Comparison of ENCODE assay signal across 11 cellular contexts in genomic region chr1:54314691-54315455, GRCh38.
DNase-seq lines count a peak whose midpoint lies in the region; ATAC-seq and TF ChIP-seq lines count a peak whose summit lies in the region.
"Had no signal": no experiment of that assay in that cellular context is flagged by ENCODE, and none has a peak within 500 bp of the region (broad histone marks: within the 10 kb centered on the region; RNA-seq: fewer than 3 reads in every experiment).

No MANE protein-coding gene starts in this region.

- H3K4me3 ChIP-seq in body of pancreas = no peak overlapping the region

- TF ChIP-seq POLR2A in body of pancreas (IDR thresholded peaks at IDR 0.05) = no peak

- H3K27me3 Mint-ChIP-seq in natural killer cell (ENCODE audit: low read depth in 2 of 2) (no peaks in the 10 kb centered on the region), osteocyte (ENCODE audit: unreplicated experiment) (no peaks in the 10 kb centered on the region)
- no peaks in the 10 kb centered on the region for H3K27me3 Mint-ChIP-seq in natural killer cell treated with Interleukin-12 subunit alpha and Interleukin-12 subunit beta and Interleukin-15 and Interleukin-18, amount 100 ng/mL, for 72 hours
- H3K27me3 Mint-ChIP-seq: activated B cell treated with CpG ODN at 0.5 μM for 24 hours; dendritic cell treated with granulocyte-macrophage colony-stimulating factor and Interleukin-4, amounts not matched to agents 40 ng/mL and 50 ng/mL, for 4 days had no signal

- DNase-seq in natural killer cell (no peak), body of pancreas (peak in 3 of 4 donors; percentile 45 to 72 (median 71)), mucosa of gallbladder (ENCODE audit: low spot score) (peak; percentile 78), osteocyte (ENCODE audit: extremely low spot score, unreplicated experiment) (no peak), head of caudate nucleus (no peak), mesenteric fat pad (ENCODE audit: low spot score) (no peak)
- no peak for DNase-seq in natural killer cell treated with Interleukin-12 subunit alpha and Interleukin-12 subunit beta and Interleukin-15 and Interleukin-18, amount 100 ng/mL, for 72 hours (ENCODE audit: low spot score)
- DNase-seq: activated B cell treated with CpG ODN at 0.5 μM for 24 hours, BE2C had no signal

- no peaks in the 10 kb centered on the region for H3K36me3 ChIP-seq in body of pancreas (replicated peaks in 1 of 2; ENCODE audit: insufficient read depth in 1 of 2, low read depth in 2 of 2)
- H3K36me3 ChIP-seq: BE2C had no signal

- intact Hi-C loops in natural killer cell (cut with micrococcal nuclease) (loop anchor here (10.0 kb wide), 1 partner anchor 90 kb away; the partner anchor contains the start of gene SSBP3), body of pancreas (cut with DNase I) (no loop called here), head of caudate nucleus (cut with DNase I) (loop anchor here (10.0 kb wide), 1 partner anchor 170 kb away; no protein-coding TSS in a partner anchor)

- no peak overlapping the region for H3K4me3 Mint-ChIP-seq in natural killer cell
- no peak overlapping the region for H3K4me3 Mint-ChIP-seq in natural killer cell treated with Interleukin-12 subunit alpha and Interleukin-12 subunit beta and Interleukin-15 and Interleukin-18, amount 100 ng/mL, for 72 hours
- no peak overlapping the region for H3K4me3 Mint-ChIP-seq in osteocyte (ENCODE audit: unreplicated experiment)
- H3K4me3 Mint-ChIP-seq: activated B cell treated with CpG ODN at 0.5 μM for 24 hours; dendritic cell treated with granulocyte-macrophage colony-stimulating factor and Interleukin-4, amounts not matched to agents 40 ng/mL and 50 ng/mL, for 4 days had no signal

- no peak for TF ChIP-seq CTCF in natural killer cell (IDR thresholded peaks at IDR 0.05)
- no peak for TF ChIP-seq CTCF in body of pancreas (IDR thresholded peaks at IDR 0.05)
- TF ChIP-seq CTCF in osteocyte (IDR thresholded peaks at IDR 0.05) = no peak

- no peaks in the 10 kb centered on the region for H3K36me3 Mint-ChIP-seq in natural killer cell
- no peaks in the 10 kb centered on the region for H3K36me3 Mint-ChIP-seq in natural killer cell treated with Interleukin-12 subunit alpha and Interleukin-12 subunit beta and Interleukin-15 and Interleukin-18, amount 100 ng/mL, for 72 hours
- H3K36me3 Mint-ChIP-seq in osteocyte (ENCODE audit: unreplicated experiment) = peaks cover 4% of the 10 kb centered on the region

- H3K4me1 Mint-ChIP-seq in natural killer cell (peaks cover 67 to 82% of the 10 kb centered on the region in 2 donors), osteocyte (ENCODE audit: unreplicated experiment) (peaks cover 9% of the 10 kb centered on the region)
- peaks cover 33 to 49% of the 10 kb centered on the region in 2 donors for H3K4me1 Mint-ChIP-seq in natural killer cell treated with Interleukin-12 subunit alpha and Interleukin-12 subunit beta and Interleukin-15 and Interleukin-18, amount 100 ng/mL, for 72 hours (ENCODE audit: low read depth in 2 of 2)
- H3K4me1 Mint-ChIP-seq: activated B cell treated with CpG ODN at 0.5 μM for 24 hours had no signal

- peak overlapping the region in 2 of 4 donors; percentile 1 to 37 for H3K27ac ChIP-seq in body of pancreas

- peaks cover 14% of the 10 kb centered on the region for H3K4me1 ChIP-seq in body of pancreas

- ATAC-seq in natural killer cell (no peak), body of pancreas (no peak), GM18861 (IDR thresholded peaks at IDR 0.05; ENCODE audit: unreplicated experiment) (no peak)
- ATAC-seq in natural killer cell treated with Interleukin-12 subunit alpha and Interleukin-12 subunit beta and Interleukin-15 and Interleukin-18, amount 100 ng/mL, for 72 hours = no peak

- no peaks in the 10 kb centered on the region for H3K27me3 ChIP-seq in body of pancreas
- H3K27me3 ChIP-seq: BE2C had no signal

- H3K9me3 Mint-ChIP-seq in natural killer cell (no peaks in the 10 kb centered on the region), osteocyte (ENCODE audit: unreplicated experiment) (no peaks in the 10 kb centered on the region)
- no peaks in the 10 kb centered on the region for H3K9me3 Mint-ChIP-seq in natural killer cell treated with Interleukin-12 subunit alpha and Interleukin-12 subunit beta and Interleukin-15 and Interleukin-18, amount 100 ng/mL, for 72 hours
- H3K9me3 Mint-ChIP-seq: activated B cell treated with CpG ODN at 0.5 μM for 24 hours; dendritic cell treated with granulocyte-macrophage colony-stimulating factor and Interleukin-4, amounts not matched to agents 40 ng/mL and 50 ng/mL, for 4 days had no signal

- whole genome bisulfite sequencing in body of pancreas, 2 donors = 50% methylated on average over 10 of the region's 10 CpGs

- no peaks in the 10 kb centered on the region for H3K9me3 ChIP-seq in body of pancreas
- H3K9me3 ChIP-seq: BE2C had no signal

- H3K27ac Mint-ChIP-seq in natural killer cell (peak overlapping the region; percentile 50 to 61), osteocyte (ENCODE audit: unreplicated experiment) (no peak overlapping the region)
- H3K27ac Mint-ChIP-seq in natural killer cell treated with Interleukin-12 subunit alpha and Interleukin-12 subunit beta and Interleukin-15 and Interleukin-18, amount 100 ng/mL, for 72 hours = peak overlapping the region in 1 of 2 donors; percentile 12
- H3K27ac Mint-ChIP-seq: activated B cell treated with CpG ODN at 0.5 μM for 24 hours; dendritic cell treated with granulocyte-macrophage colony-stimulating factor and Interleukin-4, amounts not matched to agents 40 ng/mL and 50 ng/mL, for 4 days had no signal

Comparison
In these comparisons a context has a peak if more than half of its experiments do, and no peak if none do; other contexts are left out.
1. DNase-seq: peak in body of pancreas (3 of 4) and mucosa of gallbladder (single experiment); none in natural killer cell (single experiment), natural killer cell treated with Interleukin-12 subunit alpha and Interleukin-12 subunit beta and Interleukin-15 and Interleukin-18, amount 100 ng/mL, for 72 hours (single experiment), osteocyte (single experiment), head of caudate nucleus (0 of 42) and mesenteric fat pad (single experiment).